In genomic region chr9:133137451-133138231, GRCh38 we compare ENCODE assay signal across 10 cellular contexts. TPM values are rescaled to one million over a fixed set of nuclear protein-coding genes. Genes with fewer than 3 reads are reported as not detected.
DNase-seq lines count a peak whose midpoint lies in the region; ATAC-seq and TF ChIP-seq lines count a peak whose summit lies in the region.
"Had no signal": no experiment of that assay in that cellular context is flagged by ENCODE, and none has a peak within 500 bp of the region (broad histone marks: within the 10 kb centered on the region; RNA-seq: fewer than 3 reads in every experiment).

No MANE protein-coding gene starts in this region.

- H3K27me3 ChIP-seq in left lung: no peaks in the 10 kb centered on the region
- no peaks in the 10 kb centered on the region for H3K27me3 ChIP-seq in stomach smooth muscle (ENCODE audit: control insufficient read depth in 1 of 2, insufficient read depth in 2 of 2, low read length in 2 of 2)

- peak overlapping the region in 1 of 2 donors; percentile 21 for H3K9ac ChIP-seq in stomach smooth muscle (ENCODE audit: low read length in 2 of 2)

- H3K4me1 ChIP-seq in left lung: peaks cover 46 to 78% of the 10 kb centered on the region in 2 donors
- peaks cover 56% of the 10 kb centered on the region for H3K4me1 ChIP-seq in stomach smooth muscle (ENCODE audit: control insufficient read depth, insufficient read depth, low read length)

- peak overlapping the region; percentile 100 for H3K27ac Mint-ChIP-seq in T-helper 2 cell treated with Interferon-gamma antibody and Interleukin-4, amounts not matched to agents 5 μg/mL and 100 μg/mL, for 36 hours

- no peak overlapping the region for H3K4me3 ChIP-seq in left lung
- H3K4me3 ChIP-seq in stomach smooth muscle (ENCODE audit: low read length in 2 of 2): no peak overlapping the region

- H3K4me1 Mint-ChIP-seq in T-helper 2 cell treated with Interferon-gamma antibody and Interleukin-4, amounts not matched to agents 5 μg/mL and 100 μg/mL, for 36 hours (ENCODE audit: low read depth): peaks cover 55% of the 10 kb centered on the region

- WGBS in adipose tissue, 3 donors: 66 to 75% (median 66%) methylated on average over 16 of the region's 16 CpGs

- no peaks in the 10 kb centered on the region for H3K27me3 Mint-ChIP-seq in T-helper 2 cell treated with Interferon-gamma antibody and Interleukin-4, amounts not matched to agents 5 μg/mL and 100 μg/mL, for 36 hours (ENCODE audit: low read depth)

- H3K9me3 Mint-ChIP-seq in T-helper 2 cell treated with Interferon-gamma antibody and Interleukin-4, amounts not matched to agents 5 μg/mL and 100 μg/mL, for 36 hours: no peaks in the 10 kb centered on the region

- DNase-seq in T-helper 2 cell treated with Interferon-gamma antibody and Interleukin-4, amounts not matched to agents 5 μg/mL and 100 μg/mL, for 36 hours (ENCODE audit: low spot score): no peak
- no peak for DNase-seq in T-helper 2 cell
- no peak for DNase-seq in left lung
- DNase-seq in NCI-H146 treated with DMSO at 0.1 percent for 48 hours (lab: John Stamatoyannopoulos, UW; ENCODE audit: unreplicated experiment): no peak
- DNase-seq in RPMI8226: no peak
- no peak for DNase-seq in NCI-H1048 (lab: John Stamatoyannopoulos, UW)
- DNase-seq: NK-92 treated with Interleukin-12 subunit alpha and Interleukin-12 subunit beta, amount 100 ng/mL, for 24 hours had no signal

- peak; percentile 17 for ATAC-seq in left lung
- ATAC-seq: left colon had no signal

- peak overlapping the region; percentile 71 for H3K4me3 Mint-ChIP-seq in T-helper 2 cell treated with Interferon-gamma antibody and Interleukin-4, amounts not matched to agents 5 μg/mL and 100 μg/mL, for 36 hours

- H3K36me3 ChIP-seq in left lung (no peaks in the 10 kb centered on the region), stomach smooth muscle (ENCODE audit: control insufficient read depth in 2 of 2, insufficient read depth in 2 of 2, low read length in 2 of 2) (no peaks in the 10 kb centered on the region)

- peaks cover 9% of the 10 kb centered on the region for H3K36me3 Mint-ChIP-seq in T-helper 2 cell treated with Interferon-gamma antibody and Interleukin-4, amounts not matched to agents 5 μg/mL and 100 μg/mL, for 36 hours (ENCODE audit: low read depth)

- intact Hi-C loops in left lung (cut with DNase I): no loop called here

- no peak for TF ChIP-seq CTCF in left lung (IDR thresholded peaks at IDR 0.05)

- no peaks in the 10 kb centered on the region for H3K9me3 ChIP-seq in left lung
- no peaks in the 10 kb centered on the region for H3K9me3 ChIP-seq in stomach smooth muscle (ENCODE audit: control insufficient read depth in 2 of 2, low read length in 2 of 2)

- H3K27ac ChIP-seq in adipose tissue (ENCODE audit: low read depth, low read length) (peak overlapping the region; percentile 23), left lung (peak overlapping the region; percentile 51 to 63), stomach smooth muscle (ENCODE audit: low read length) (peak overlapping the region; percentile 37)

RNA-seq across cellular contexts. Expression of gene RALGDS, which starts 16.6 kb away (rescaled TPM):
- 10 to 100 TPM; 31.0 to 98.2 (median 68.8) TPM for polyA plus RNA-seq in adipose tissue
- total RNA-seq in left lung: 10 to 100 TPM; 56.4 to 58.9 TPM

RNA-seq across cellular contexts. Expression of gene GBGT1, which starts 26.1 kb away (rescaled TPM):
- 10 to 100 TPM in 1 of 3 donors, 1 to 10 TPM in 2; 2.6 to 10.7 (median 9.9) TPM for polyA plus RNA-seq in adipose tissue
- total RNA-seq in left lung: 10 to 100 TPM; 22.2 to 45.1 TPM
